In genomic region chr1:172742599-172743500, GRCh38 we compare ENCODE assay signal across 8 cellular contexts.
A peak's percentile ranks its signal among the peaks of the same experiment; 100 is the strongest.
DNase-seq lines count a peak whose midpoint lies in the region; ATAC-seq and TF ChIP-seq lines count a peak whose summit lies in the region.

No MANE protein-coding gene starts in this region.

- peak; percentile 19 for DNase-seq in stimulated activated CD4-positive, alpha-beta T cell treated with anti-CD3 and anti-CD28 coated beads, Interleukin-4, amount 100 ng/mL, for 24 hours
- DNase-seq in stimulated activated CD4-positive, alpha-beta T cell treated with anti-CD3 and anti-CD28 coated beads, Interleukin-4, amount 100 ng/mL, for 1 hour = no peak
- peak; percentile 36 for DNase-seq in NCI-H146 treated with DMSO at 0.1 percent for 48 hours (lab: John Stamatoyannopoulos, UW; ENCODE audit: unreplicated experiment)
- no peak for DNase-seq in astrocyte of the cerebellum (ENCODE audit: low read depth)
- DNase-seq in right lobe of liver = no peak
- no peak for DNase-seq in activated CD8-positive, alpha-beta memory T cell treated with anti-CD3 and anti-CD28 coated beads for 24 hours
- no peak for DNase-seq in GOT3 (lab: John Stamatoyannopoulos, UW)
- DNase-seq in stimulated activated naive B cell treated with anti-CD40 and anti-IgM and Interleukin-4, amounts not matched to agents 10 μg/mL and 1 μg/mL and 100 μg/mL, for 72 hours = no peak

- no peaks in the 10 kb centered on the region for H3K9me3 Mint-ChIP-seq in stimulated activated naive B cell treated with anti-CD40 and anti-IgM and Interleukin-4, amounts not matched to agents 10 μg/mL and 1 μg/mL and 100 μg/mL, for 72 hours

- H3K4me1 ChIP-seq in right lobe of liver = peaks cover 0 to 5% (median 0%) of the 10 kb centered on the region in 4 donors

- H3K4me3 Mint-ChIP-seq in stimulated activated naive B cell treated with anti-CD40 and anti-IgM and Interleukin-4, amounts not matched to agents 10 μg/mL and 1 μg/mL and 100 μg/mL, for 72 hours = no peak overlapping the region

- no peak for TF ChIP-seq POLR2A in right lobe of liver (IDR thresholded peaks at IDR 0.05)

- no peaks in the 10 kb centered on the region for H3K27me3 ChIP-seq in right lobe of liver

- no peaks in the 10 kb centered on the region for H3K36me3 Mint-ChIP-seq in stimulated activated naive B cell treated with anti-CD40 and anti-IgM and Interleukin-4, amounts not matched to agents 10 μg/mL and 1 μg/mL and 100 μg/mL, for 72 hours

- no peaks in the 10 kb centered on the region for H3K9me3 ChIP-seq in right lobe of liver

- H3K4me1 Mint-ChIP-seq in stimulated activated naive B cell treated with anti-CD40 and anti-IgM and Interleukin-4, amounts not matched to agents 10 μg/mL and 1 μg/mL and 100 μg/mL, for 72 hours = peaks cover 30 to 44% of the 10 kb centered on the region in 2 donors

- H3K27ac ChIP-seq in right lobe of liver = no peak overlapping the region

- peak; percentile 76 for TF ChIP-seq CTCF in astrocyte of the cerebellum (IDR thresholded peaks at IDR 0.05; ENCODE audit: low read depth, low read length, missing control alignments)
- TF ChIP-seq CTCF in right lobe of liver (IDR thresholded peaks at IDR 0.05) = peak; percentile 59 to 85 (median 77)

- ATAC-seq in right lobe of liver = peak; percentile 45 to 68 (median 59)
- ATAC-seq in stimulated activated naive B cell treated with anti-CD40 and anti-IgM and Interleukin-4, amounts not matched to agents 10 μg/mL and 1 μg/mL and 100 μg/mL, for 72 hours (replicated peaks) = no peak

- no peak overlapping the region for H3K4me3 ChIP-seq in astrocyte of the cerebellum (ENCODE audit: low read depth, low read length)
- no peak overlapping the region for H3K4me3 ChIP-seq in right lobe of liver

- H3K27ac Mint-ChIP-seq in stimulated activated naive B cell treated with anti-CD40 and anti-IgM and Interleukin-4, amounts not matched to agents 10 μg/mL and 1 μg/mL and 100 μg/mL, for 72 hours = no peak overlapping the region

- no peaks in the 10 kb centered on the region for H3K36me3 ChIP-seq in right lobe of liver

- WGBS in right lobe of liver (ENCODE audit: insufficient coverage, low coverage, low lambda C conversion rate, missing lambda C conversion rate) = 3% methylated on average over 5 of the region's 8 CpGs

- no peaks in the 10 kb centered on the region for H3K27me3 Mint-ChIP-seq in stimulated activated naive B cell treated with anti-CD40 and anti-IgM and Interleukin-4, amounts not matched to agents 10 μg/mL and 1 μg/mL and 100 μg/mL, for 72 hours

- intact Hi-C loops in right lobe of liver (cut with DNase I) = loop anchor here in 1 of 2 donors (10.0 kb wide), 1 partner anchor 462 kb away; the partner anchor contains the start of gene TNFSF4

- in situ Hi-C loops in astrocyte of the cerebellum (cut with HindIII; ENCODE audit: low sequenced_read_pairs) = no loop called here

Comparison
In these comparisons a context has a peak if more than half of its experiments do, and no peak if none do; other contexts are left out.
1. DNase-seq: peak in stimulated activated CD4-positive, alpha-beta T cell treated with anti-CD3 and anti-CD28 coated beads, Interleukin-4, amount 100 ng/mL, for 24 hours (single experiment) and NCI-H146 treated with DMSO at 0.1 percent for 48 hours (single experiment); none in stimulated activated CD4-positive, alpha-beta T cell treated with anti-CD3 and anti-CD28 coated beads, Interleukin-4, amount 100 ng/mL, for 1 hour (single experiment), astrocyte of the cerebellum (single experiment), right lobe of liver (0 of 3), activated CD8-positive, alpha-beta memory T cell treated with anti-CD3 and anti-CD28 coated beads for 24 hours (single experiment), GOT3 (single experiment) and stimulated activated naive B cell treated with anti-CD40 and anti-IgM and Interleukin-4, amounts not matched to agents 10 μg/mL and 1 μg/mL and 100 μg/mL, for 72 hours (single experiment).
2. ATAC-seq: peak in right lobe of liver (4 of 4); none in stimulated activated naive B cell treated with anti-CD40 and anti-IgM and Interleukin-4, amounts not matched to agents 10 μg/mL and 1 μg/mL and 100 μg/mL, for 72 hours (0 of 2).